In genomic region chr5:60379907-60380306, GRCh38 we compare ENCODE assay signal across 19 cellular contexts.
DNase-seq lines count a peak whose midpoint lies in the region; ATAC-seq and TF ChIP-seq lines count a peak whose summit lies in the region.
"Had no signal": no experiment of that assay in that cellular context is flagged by ENCODE, and none has a peak within 500 bp of the region (broad histone marks: within the 10 kb centered on the region; RNA-seq: fewer than 3 reads in every experiment).

No MANE protein-coding gene starts in this region.

- peak; percentile 44 for ATAC-seq in GM18517 (IDR thresholded peaks at IDR 0.05; ENCODE audit: unreplicated experiment)
- peak; percentile 53 for ATAC-seq in HG03095 (IDR thresholded peaks at IDR 0.05; ENCODE audit: unreplicated experiment)
- ATAC-seq in memory B cell (ENCODE audit: low read depth): peak; percentile 62
- no peak for ATAC-seq in GM21825 (IDR thresholded peaks at IDR 0.05; ENCODE audit: unreplicated experiment)
- ATAC-seq: HepG2 had no signal

- H3K4me1 Mint-ChIP-seq in memory B cell: peaks cover 13% of the 10 kb centered on the region

- no peaks in the 10 kb centered on the region for H3K9me3 Mint-ChIP-seq in memory B cell
- H3K9me3 Mint-ChIP-seq: HFFc6 had no signal

- H3K27me3 ChIP-seq in GM06990 (replicated peaks; ENCODE audit: control insufficient read depth, insufficient read depth, low read length): no peaks in the 10 kb centered on the region

- H3K36me3 Mint-ChIP-seq in memory B cell: peaks cover 2% of the 10 kb centered on the region

- no peak overlapping the region for H3K4me3 ChIP-seq in GM06990 (replicated peaks; ENCODE audit: low read depth, low read length)

- H3K27me3 Mint-ChIP-seq in memory B cell: no peaks in the 10 kb centered on the region
- H3K27me3 Mint-ChIP-seq: B cell had no signal

- no peak overlapping the region for H3K4me3 Mint-ChIP-seq in memory B cell
- H3K4me3 Mint-ChIP-seq: B cell, HFFc6 had no signal

- DNase-seq in GM06990 (ENCODE audit: extremely low read depth, insufficient read length): peak; percentile 36
- DNase-seq in memory B cell (ENCODE audit: low spot score in 2 of 2): no peak
- DNase-seq in inferior parietal cortex (ENCODE audit: extremely low spot score): no peak
- DNase-seq in NK-92 treated with Interleukin-12 subunit alpha and Interleukin-12 subunit beta, amount 100 ng/mL, for 24 hours (lab: John Stamatoyannopoulos, UW): no peak
- no peak for DNase-seq in dedifferentiated amniotic fluid mesenchymal stem cell (ENCODE audit: extremely low spot score)
- DNase-seq: DND-41, H7, HFFc6, KBM-7, NCI-H1105 treated with DMSO at 0.1 percent for 48 hours, NCI-H1694, NCI-H2081 treated with DMSO at 0.1 percent for 48 hours, NCI-H226, NCI-H524 had no signal

- H3K27ac Mint-ChIP-seq in memory B cell: no peak overlapping the region
- H3K27ac Mint-ChIP-seq: B cell, HFFc6 had no signal

- H3K36me3 ChIP-seq in GM06990 (ENCODE audit: control insufficient read depth, insufficient read depth, low read length): no peaks in the 10 kb centered on the region

- TF ChIP-seq CTCF in GM06990 (IDR thresholded peaks at IDR 0.05; ENCODE audit: insufficient read depth, low read length, poor library complexity, severe bottlenecking): no peak
